In the genomic region with DNA sequence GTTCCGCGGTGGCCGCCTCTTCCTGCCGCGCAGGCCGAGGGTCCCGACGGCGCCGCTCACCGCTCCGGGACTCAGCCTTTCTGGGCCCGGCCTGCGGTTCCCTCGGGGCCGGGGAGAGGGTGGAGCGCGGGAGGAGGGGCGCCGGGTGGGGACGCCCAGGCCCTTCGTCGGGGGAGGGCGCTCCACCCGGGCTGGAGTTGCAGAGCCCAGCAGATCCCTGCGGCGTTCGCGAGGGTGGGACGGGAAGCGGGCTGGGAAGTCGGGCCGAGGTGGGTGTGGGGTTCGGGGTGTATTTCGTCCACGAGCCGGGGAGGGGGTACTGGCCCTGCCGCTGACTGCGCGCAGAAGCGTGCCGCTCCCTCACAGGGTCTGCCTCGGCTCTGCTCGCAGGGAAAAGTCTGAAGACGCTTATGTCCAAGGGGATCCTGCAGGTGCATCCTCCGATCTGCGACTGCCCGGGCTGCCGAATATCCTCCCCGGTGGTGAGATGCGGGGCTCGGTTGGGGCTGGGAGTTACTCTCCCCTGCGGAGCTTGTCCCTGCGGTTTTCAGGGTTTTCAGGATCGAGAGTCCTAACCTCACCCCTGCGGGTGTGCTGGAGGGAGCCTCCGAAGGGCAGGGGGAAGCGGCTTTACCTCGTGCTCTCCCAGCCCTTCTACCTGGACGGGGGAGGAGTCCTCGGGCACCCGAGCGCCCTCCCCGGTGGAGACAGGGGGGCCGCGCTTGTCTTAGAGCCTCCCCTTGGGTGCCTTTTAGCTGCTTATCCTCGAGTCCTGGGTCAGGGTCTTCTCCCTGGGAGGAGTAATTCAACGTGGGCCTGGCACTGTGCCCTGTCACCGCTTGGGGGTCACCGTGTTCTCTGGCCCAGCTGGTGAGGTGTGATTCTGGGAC, we compare ENCODE assay signal across 11 cellular contexts. TPM values are rescaled to one million over a fixed set of nuclear protein-coding genes. Genes with fewer than 3 reads are reported as not detected.
A peak's percentile ranks its signal among the peaks of the same experiment; 100 is the strongest.
DNase-seq lines count a peak whose midpoint lies in the region; ATAC-seq and TF ChIP-seq lines count a peak whose summit lies in the region.
"Had no signal": no experiment of that assay in that cellular context is flagged by ENCODE, and none has a peak within 500 bp of the region (broad histone marks: within the 10 kb centered on the region; RNA-seq: fewer than 3 reads in every experiment).

No MANE protein-coding gene starts in this region.

- H3K9ac ChIP-seq in KMS-11, result no peak overlapping the region

- CTCF ChIA-PET in CD4-positive, alpha-beta memory T cell (lab: Charles Lee; ENCODE audit: partially characterized antibody), result no interaction called here
- CTCF ChIA-PET in activated CD8-positive, alpha-beta T cell treated with anti-CD3 and anti-CD28 coated beads for 36 hours (lab: Charles Lee), result interaction anchor here (0.7 kb wide), 1 partner anchor 13 kb away, joined by 3 read pairs; no protein-coding TSS in a partner anchor

- H3K27ac Mint-ChIP-seq in CD4-positive, alpha-beta memory T cell, result peak overlapping the region in 1 of 7 donors; percentile 60
- H3K27ac Mint-ChIP-seq in activated CD8-positive, alpha-beta T cell treated with anti-CD3 and anti-CD28 coated beads for 36 hours, result no peak overlapping the region

- TF ChIP-seq CTCF in KMS-11 (conservative IDR thresholded peaks at IDR 0.05; ENCODE audit: low read depth, low read length), result no peak
- TF ChIP-seq CTCF in osteoblast (IDR thresholded peaks at IDR 0.05; ENCODE audit: extremely low read depth, low read depth, low read length), result no peak
- no peak for TF ChIP-seq CTCF in activated CD8-positive, alpha-beta T cell treated with anti-CD3 and anti-CD28 coated beads for 36 hours (IDR thresholded peaks at IDR 0.05)

- peaks cover 26% of the 10 kb centered on the region for H3K4me1 ChIP-seq in CD4-positive, alpha-beta memory T cell (ENCODE audit: insufficient read depth, low read length)
- H3K4me1 ChIP-seq in KMS-11 (ENCODE audit: low read depth, poor library complexity, severe bottlenecking) (peaks cover 19% of the 10 kb centered on the region), ectodermal cell (ENCODE audit: control insufficient read depth, insufficient read depth, low read length) (peaks cover 19% of the 10 kb centered on the region), osteoblast (ENCODE audit: insufficient read depth, low read length) (peaks cover 13% of the 10 kb centered on the region)

- peaks cover 22 to 31% of the 10 kb centered on the region in 2 donors for H3K27me3 Mint-ChIP-seq in CD4-positive, alpha-beta memory T cell
- peaks cover 44% of the 10 kb centered on the region for H3K27me3 Mint-ChIP-seq in activated CD8-positive, alpha-beta T cell treated with anti-CD3 and anti-CD28 coated beads for 36 hours

- peaks cover 0 to 1% of the 10 kb centered on the region in 2 donors for H3K36me3 Mint-ChIP-seq in CD4-positive, alpha-beta memory T cell
- H3K36me3 Mint-ChIP-seq in activated CD8-positive, alpha-beta T cell treated with anti-CD3 and anti-CD28 coated beads for 36 hours (ENCODE audit: low read depth), result no peaks in the 10 kb centered on the region

- no peaks in the 10 kb centered on the region for H3K36me3 ChIP-seq in CD4-positive, alpha-beta memory T cell (ENCODE audit: insufficient read depth, low read length)
- no peaks in the 10 kb centered on the region for H3K36me3 ChIP-seq in KMS-11 (ENCODE audit: insufficient read depth)
- H3K36me3 ChIP-seq in ectodermal cell (ENCODE audit: control insufficient read depth, insufficient read depth, low read length), result no peaks in the 10 kb centered on the region
- no peaks in the 10 kb centered on the region for H3K36me3 ChIP-seq in osteoblast (ENCODE audit: insufficient read depth, low read length)

- H3K4me1 Mint-ChIP-seq in CD4-positive, alpha-beta memory T cell, result peaks cover 7 to 24% (median 14%) of the 10 kb centered on the region in 4 donors
- peaks cover 11% of the 10 kb centered on the region for H3K4me1 Mint-ChIP-seq in activated CD8-positive, alpha-beta T cell treated with anti-CD3 and anti-CD28 coated beads for 36 hours (ENCODE audit: low read depth)

- no peak overlapping the region for H3K4me3 ChIP-seq in CD4-positive, alpha-beta memory T cell (ENCODE audit: low read length in 2 of 2)
- H3K4me3 ChIP-seq in KMS-11 (IDR thresholded peaks at IDR 0.05; ENCODE audit: insufficient read depth, low read depth, low read length) (no peak overlapping the region), ectodermal cell (ENCODE audit: insufficient read depth, low read depth, low read length) (peak overlapping the region; percentile 25), osteoblast (ENCODE audit: insufficient read depth, low read length) (peak overlapping the region; percentile 75)

- peaks cover 0 to 3% (median 0%) of the 10 kb centered on the region in 8 donors for H3K9me3 Mint-ChIP-seq in CD4-positive, alpha-beta memory T cell
- H3K9me3 Mint-ChIP-seq in activated CD8-positive, alpha-beta T cell treated with anti-CD3 and anti-CD28 coated beads for 36 hours, result no peaks in the 10 kb centered on the region

- H3K4me2 ChIP-seq in KMS-11, result peak overlapping the region; percentile 2; the same call in 1 of the 2 replicates
- peak overlapping the region; percentile 80 for H3K4me2 ChIP-seq in osteoblast (ENCODE audit: insufficient read depth, low read length)

- H3K9me3 ChIP-seq in CD4-positive, alpha-beta memory T cell (ENCODE audit: control insufficient read depth in 1 of 2, low read length in 2 of 2), result no peaks in the 10 kb centered on the region
- no peaks in the 10 kb centered on the region for H3K9me3 ChIP-seq in ectodermal cell (ENCODE audit: control insufficient read depth, low read length)
- H3K9me3 ChIP-seq in osteoblast (ENCODE audit: low read depth, low read length), result no peaks in the 10 kb centered on the region

- DNase-seq in CD4-positive, alpha-beta memory T cell, result no peak
- DNase-seq in osteoblast (ENCODE audit: insufficient read length, low spot score, missing footprints) (peak; percentile 96), hepatic stellate cell (ENCODE audit: low spot score) (no peak), D341Med (ENCODE audit: low spot score) (no peak)
- no peak for DNase-seq in activated CD8-positive, alpha-beta T cell treated with anti-CD3 and anti-CD28 coated beads for 36 hours
- DNase-seq: stimulated activated CD4-positive, alpha-beta T cell treated with anti-CD3 and anti-CD28 coated beads, Interleukin-4, amount 100 ng/mL, for 24 hours had no signal

- intact Hi-C loops in CD4-positive, alpha-beta memory T cell (cut with micrococcal nuclease), result no loop called here
- intact Hi-C loops in activated CD8-positive, alpha-beta T cell treated with anti-CD3 and anti-CD28 coated beads for 36 hours (cut with micrococcal nuclease), result no loop called here

- H3K79me2 ChIP-seq in KMS-11 (ENCODE audit: insufficient read depth, low read depth) (no peaks in the 10 kb centered on the region), osteoblast (ENCODE audit: insufficient read depth, low read length) (no peaks in the 10 kb centered on the region)

- H3K27ac ChIP-seq in CD4-positive, alpha-beta memory T cell (ENCODE audit: low read depth, low read length), result no peak overlapping the region
- H3K27ac ChIP-seq in KMS-11 (no peak overlapping the region), ectodermal cell (ENCODE audit: insufficient read depth, low read depth, low read length, poor library complexity, severe bottlenecking) (no peak overlapping the region), osteoblast (ENCODE audit: low read depth, low read length) (no peak overlapping the region)
- H3K27ac ChIP-seq: epithelial cell of prostate had no signal

- POLR2A ChIA-PET in CD4-positive, alpha-beta memory T cell (lab: Charles Lee; ENCODE audit: partially characterized antibody), result no interaction called here
- POLR2A ChIA-PET in activated CD8-positive, alpha-beta T cell treated with anti-CD3 and anti-CD28 coated beads for 36 hours (lab: Charles Lee), result interaction anchor here (1.4 kb wide), 1 partner anchor 20 kb away, joined by 4 read pairs; no protein-coding TSS in a partner anchor

- peak overlapping the region; percentile 36 to 74 (median 63) for H3K4me3 Mint-ChIP-seq in CD4-positive, alpha-beta memory T cell
- no peak overlapping the region for H3K4me3 Mint-ChIP-seq in activated CD8-positive, alpha-beta T cell treated with anti-CD3 and anti-CD28 coated beads for 36 hours

- H3K27me3 ChIP-seq in CD4-positive, alpha-beta memory T cell (ENCODE audit: insufficient read depth, low read length), result peaks cover 28% of the 10 kb centered on the region
- H3K27me3 ChIP-seq in KMS-11 (ENCODE audit: insufficient read depth, low read depth) (peaks cover 97% of the 10 kb centered on the region), ectodermal cell (ENCODE audit: control insufficient read depth, insufficient read depth, low read length, poor library complexity, severe bottlenecking) (peaks cover 100% of the 10 kb centered on the region), osteoblast (ENCODE audit: insufficient read depth, low read length) (no peaks in the 10 kb centered on the region)

- H4K20me1 ChIP-seq in KMS-11 (ENCODE audit: insufficient read depth), result no peaks in the 10 kb centered on the region
- peaks cover 54% of the 10 kb centered on the region for H4K20me1 ChIP-seq in osteoblast (ENCODE audit: insufficient read depth, low read length)

- WGBS in ectodermal cell, 2 experiments, result 4 to 5% methylated on average over 70 of the region's 70 CpGs

- no peak overlapping the region for H2AFZ ChIP-seq in KMS-11 (ENCODE audit: low read depth)
- H2AFZ ChIP-seq in osteoblast (ENCODE audit: low read length), result no peak overlapping the region

- no peak for ATAC-seq in HG03565 (IDR thresholded peaks at IDR 0.05; ENCODE audit: unreplicated experiment)
- no peak for ATAC-seq in activated CD8-positive, alpha-beta T cell treated with anti-CD3 and anti-CD28 coated beads for 36 hours

RNA-seq across cellular contexts. Expression of a gene that starts 2.1 kb away (rescaled TPM):
- not detected for total RNA-seq in CD4-positive, alpha-beta memory T cell
- under 1 TPM in 1 of 2 donors, not detected in 1; 0.10 TPM for polyA plus RNA-seq in CD4-positive, alpha-beta memory T cell
- 5.1 TPM for polyA plus RNA-seq in ectodermal cell (2013, experiment 1 of 4)
- polyA plus RNA-seq in ectodermal cell (2013, experiment 2 of 4), result 4.9 TPM
- 10.0 TPM for polyA plus RNA-seq in ectodermal cell (2013, experiment 3 of 4)
- polyA plus RNA-seq in ectodermal cell (2013, experiment 4 of 4), result 10.2 TPM
- total RNA-seq in osteoblast, result 7.7 and 8.3 TPM in 2 replicates
- not detected for total RNA-seq in activated CD8-positive, alpha-beta T cell treated with anti-CD3 and anti-CD28 coated beads for 36 hours
- total RNA-seq: T-helper 1 cell treated with Interleukin-12 subunit alpha and Interleukin-12 subunit beta and Interleukin-4 antibody, amounts not matched to agents 30 ng/mL and 1 ng/mL, for 36 hours had no signal

RNA-seq across cellular contexts. Expression of a gene that starts 33.3 kb away (rescaled TPM):
- total RNA-seq in CD4-positive, alpha-beta memory T cell, result 10 to 100 TPM; 63.6 to 69.5 TPM
- 10 to 100 TPM; 63.0 to 67.7 TPM for polyA plus RNA-seq in CD4-positive, alpha-beta memory T cell
- 90.0 TPM for polyA plus RNA-seq in ectodermal cell (2013, experiment 1 of 4)
- 87.3 TPM for polyA plus RNA-seq in ectodermal cell (2013, experiment 2 of 4)
- polyA plus RNA-seq in ectodermal cell (2013, experiment 3 of 4), result 58.0 TPM
- 57.1 TPM for polyA plus RNA-seq in ectodermal cell (2013, experiment 4 of 4)
- 47.7 and 47.8 TPM in 2 replicates for total RNA-seq in osteoblast
- total RNA-seq in activated CD8-positive, alpha-beta T cell treated with anti-CD3 and anti-CD28 coated beads for 36 hours, result 100 to 1,000 TPM; 138 to 139 TPM

RNA-seq across cellular contexts. Expression of a gene that starts 34.6 kb away (rescaled TPM):
- 10 to 100 TPM; 43.4 to 46.5 TPM for total RNA-seq in CD4-positive, alpha-beta memory T cell
- polyA plus RNA-seq in CD4-positive, alpha-beta memory T cell, result 1 to 10 TPM in 1 of 2 donors, under 1 TPM in 1; 0.89 to 1.7 TPM
- 27.9 TPM for polyA plus RNA-seq in ectodermal cell (2013, experiment 1 of 4)
- 23.2 TPM for polyA plus RNA-seq in ectodermal cell (2013, experiment 2 of 4)
- polyA plus RNA-seq in ectodermal cell (2013, experiment 3 of 4), result 24.3 TPM
- 26.7 TPM for polyA plus RNA-seq in ectodermal cell (2013, experiment 4 of 4)
- 5.4 and 6.2 TPM in 2 replicates for total RNA-seq in osteoblast
- total RNA-seq in activated CD8-positive, alpha-beta T cell treated with anti-CD3 and anti-CD28 coated beads for 36 hours, result 10 to 100 TPM; 27.8 to 31.2 TPM

RNA-seq across cellular contexts. Expression of a gene that starts 40.5 kb away (rescaled TPM):
- total RNA-seq in CD4-positive, alpha-beta memory T cell, result 1 to 10 TPM; 2.2 to 2.9 TPM
- under 1 TPM in 1 of 2 donors, not detected in 1; 0.50 TPM for polyA plus RNA-seq in CD4-positive, alpha-beta memory T cell
- not detected for polyA plus RNA-seq in ectodermal cell (2013, experiment 1 of 4)
- 0.14 TPM for polyA plus RNA-seq in ectodermal cell (2013, experiment 2 of 4)
- not detected for polyA plus RNA-seq in ectodermal cell (2013, experiment 3 of 4)
- polyA plus RNA-seq in ectodermal cell (2013, experiment 4 of 4), result 0.08 TPM
- 0.36 and 0.88 TPM in 2 replicates for total RNA-seq in osteoblast
- total RNA-seq in activated CD8-positive, alpha-beta T cell treated with anti-CD3 and anti-CD28 coated beads for 36 hours, result 1 to 10 TPM; 1.0 to 1.3 TPM

RNA-seq across cellular contexts. Expression of a gene that starts 56.1 kb away (rescaled TPM):
- not detected for total RNA-seq in CD4-positive, alpha-beta memory T cell
- polyA plus RNA-seq in CD4-positive, alpha-beta memory T cell, result under 1 TPM in 1 of 2 donors, not detected in 1; 0.16 TPM
- not detected for polyA plus RNA-seq in ectodermal cell (2013, experiment 1 of 4)
- not detected for polyA plus RNA-seq in ectodermal cell (2013, experiment 2 of 4)
- not detected for polyA plus RNA-seq in ectodermal cell (2013, experiment 3 of 4)
- polyA plus RNA-seq in ectodermal cell (2013, experiment 4 of 4), result not detected
- not detected in 2 replicates for total RNA-seq in osteoblast
- not detected for total RNA-seq in activated CD8-positive, alpha-beta T cell treated with anti-CD3 and anti-CD28 coated beads for 36 hours
- total RNA-seq: T-helper 1 cell treated with Interleukin-12 subunit alpha and Interleukin-12 subunit beta and Interleukin-4 antibody, amounts not matched to agents 30 ng/mL and 1 ng/mL, for 36 hours had no signal

Comparison
In these comparisons a context has a peak if more than half of its experiments do, and no peak if none do; other contexts are left out.
1. H3K4me3 ChIP-seq: peak in ectodermal cell (single experiment) and osteoblast (single experiment); none in CD4-positive, alpha-beta memory T cell (0 of 2) and KMS-11 (single experiment).